ENCODE assay signal across 1 cellular context in genomic region chr6:133906050-133906449, GRCh38.
TF ChIP-seq lines count a peak whose summit lies in the region.

No MANE protein-coding gene starts in this region.

TF ChIP-seq in K562, 482 proteins besides CTCF, POLR2A, EP300 and RAD21:
- TF ChIP-seq, protein P1, sequence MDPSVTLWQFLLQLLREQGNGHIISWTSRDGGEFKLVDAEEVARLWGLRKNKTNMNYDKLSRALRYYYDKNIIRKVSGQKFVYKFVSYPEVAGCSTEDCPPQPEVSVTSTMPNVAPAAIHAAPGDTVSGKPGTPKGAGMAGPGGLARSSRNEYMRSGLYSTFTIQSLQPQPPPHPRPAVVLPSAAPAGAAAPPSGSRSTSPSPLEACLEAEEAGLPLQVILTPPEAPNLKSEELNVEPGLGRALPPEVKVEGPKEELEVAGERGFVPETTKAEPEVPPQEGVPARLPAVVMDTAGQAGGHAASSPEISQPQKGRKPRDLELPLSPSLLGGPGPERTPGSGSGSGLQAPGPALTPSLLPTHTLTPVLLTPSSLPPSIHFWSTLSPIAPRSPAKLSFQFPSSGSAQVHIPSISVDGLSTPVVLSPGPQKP (CRISPR knock-in tag; IDR thresholded peaks at IDR 0.05): no peak
- TF ChIP-seq SMARCC2 (IDR thresholded peaks at IDR 0.05; ENCODE audit: low read depth): no peak
- TF ChIP-seq, protein P2, sequence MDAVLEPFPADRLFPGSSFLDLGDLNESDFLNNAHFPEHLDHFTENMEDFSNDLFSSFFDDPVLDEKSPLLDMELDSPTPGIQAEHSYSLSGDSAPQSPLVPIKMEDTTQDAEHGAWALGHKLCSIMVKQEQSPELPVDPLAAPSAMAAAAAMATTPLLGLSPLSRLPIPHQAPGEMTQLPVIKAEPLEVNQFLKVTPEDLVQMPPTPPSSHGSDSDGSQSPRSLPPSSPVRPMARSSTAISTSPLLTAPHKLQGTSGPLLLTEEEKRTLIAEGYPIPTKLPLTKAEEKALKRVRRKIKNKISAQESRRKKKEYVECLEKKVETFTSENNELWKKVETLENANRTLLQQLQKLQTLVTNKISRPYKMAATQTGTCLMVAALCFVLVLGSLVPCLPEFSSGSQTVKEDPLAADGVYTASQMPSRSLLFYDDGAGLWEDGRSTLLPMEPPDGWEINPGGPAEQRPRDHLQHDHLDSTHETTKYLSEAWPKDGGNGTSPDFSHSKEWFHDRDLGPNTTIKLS (IDR thresholded peaks at IDR 0.05; ENCODE audit: borderline replicate concordance, low read depth): no peak
- no peak for TF ChIP-seq ZNF263 (CRISPR knock-in tag; IDR thresholded peaks at IDR 0.05; ENCODE audit: borderline replicate concordance)
- TF ChIP-seq ZNF436 (CRISPR knock-in tag; IDR thresholded peaks at IDR 0.05): no peak
- TF ChIP-seq PCBP1 (IDR thresholded peaks at IDR 0.05; ENCODE audit: low read depth, low read length, poor library complexity, severe bottlenecking): no peak
